In the genomic region with DNA sequence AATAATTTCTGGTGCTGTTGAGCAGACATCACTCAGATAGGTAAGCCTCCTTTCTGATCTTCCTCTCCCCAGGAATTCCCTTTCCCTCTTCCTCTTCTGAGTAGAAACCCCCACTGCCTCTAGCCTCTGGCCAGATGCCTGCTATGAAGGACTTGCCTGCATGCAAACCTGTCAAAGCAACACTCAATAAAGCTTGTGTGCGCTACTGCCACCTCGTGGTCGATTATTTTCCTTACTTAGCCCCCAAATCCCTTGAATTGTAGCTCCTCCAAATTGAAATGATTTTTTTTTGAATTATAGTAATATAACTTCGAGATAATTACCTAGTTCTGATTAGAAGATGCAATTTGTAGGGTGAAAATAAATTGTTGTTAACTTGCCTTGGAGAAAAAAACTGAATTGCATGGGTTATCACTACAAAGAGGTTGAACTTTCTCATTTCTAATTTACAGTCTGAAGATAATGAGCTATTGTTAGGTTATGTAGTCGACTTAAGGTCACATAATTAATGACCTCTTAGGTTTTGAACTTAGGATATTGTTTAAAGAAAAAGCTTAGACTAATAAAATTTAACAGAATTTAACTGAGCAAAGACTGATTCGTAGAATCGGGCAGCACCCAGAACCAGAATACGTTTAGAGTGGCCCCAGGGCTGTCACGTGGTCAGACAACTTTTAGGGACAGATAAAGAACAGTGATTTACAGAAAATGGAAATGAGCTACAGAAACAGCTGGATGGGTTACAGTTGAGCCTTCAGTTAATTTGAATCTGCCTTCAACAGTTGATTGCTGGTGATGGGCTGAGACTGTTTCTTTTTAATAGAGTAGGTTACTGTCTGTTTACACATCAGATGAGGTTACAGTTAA, we compare ENCODE assay signal across 8 cellular contexts.
A peak's percentile ranks its signal among the peaks of the same experiment; 100 is the strongest.
DNase-seq lines count a peak whose midpoint lies in the region; ATAC-seq, FAIRE-seq and TF ChIP-seq lines count a peak whose summit lies in the region.

No MANE protein-coding gene starts in this region.

- H3K9me3 ChIP-seq in mucosa of descending colon (no peaks in the 10 kb centered on the region), tibial artery (no peaks in the 10 kb centered on the region)

- no peak overlapping the region for H3K27ac ChIP-seq in tibial artery

- no peaks in the 10 kb centered on the region for H3K27me3 ChIP-seq in tibial artery

- no peak overlapping the region for H3K4me3 Mint-ChIP-seq in activated CD4-positive, alpha-beta T cell treated with anti-CD3 and anti-CD28 coated beads, Interleukin-2, amount 10 ng/mL, durations not matched to agents 24 days and 14 days

- intact Hi-C loops in activated CD4-positive, alpha-beta T cell treated with anti-CD3 and anti-CD28 coated beads, Interleukin-2, amount 10 ng/mL, durations not matched to agents 24 days and 14 days (cut with micrococcal nuclease), result no loop called here
- intact Hi-C loops in mucosa of descending colon (cut with DNase I, micrococcal nuclease), result no loop called here
- intact Hi-C loops in tibial artery (cut with DNase I; ENCODE audit: low total_unique reads), result no loop called here

- peak; percentile 80 for FAIRE-seq in GM18507 (lab: Jason Lieb, UNC)

- no peak overlapping the region for H3K4me3 ChIP-seq in mucosa of descending colon
- H3K4me3 ChIP-seq in tibial artery, result no peak overlapping the region

- H3K9me3 Mint-ChIP-seq in activated CD4-positive, alpha-beta T cell treated with anti-CD3 and anti-CD28 coated beads, Interleukin-2, amount 10 ng/mL, durations not matched to agents 24 days and 14 days, result no peaks in the 10 kb centered on the region

- no peaks in the 10 kb centered on the region for H3K36me3 Mint-ChIP-seq in activated CD4-positive, alpha-beta T cell treated with anti-CD3 and anti-CD28 coated beads, Interleukin-2, amount 10 ng/mL, durations not matched to agents 24 days and 14 days (ENCODE audit: low read depth)

- H3K4me1 ChIP-seq in mucosa of descending colon (ENCODE audit: low read depth), result no peaks in the 10 kb centered on the region
- H3K4me1 ChIP-seq in tibial artery, result no peaks in the 10 kb centered on the region

- H3K36me3 ChIP-seq in mucosa of descending colon (ENCODE audit: low read depth) (no peaks in the 10 kb centered on the region), tibial artery (no peaks in the 10 kb centered on the region)

- no peak overlapping the region for H3K27ac Mint-ChIP-seq in activated CD4-positive, alpha-beta T cell treated with anti-CD3 and anti-CD28 coated beads, Interleukin-2, amount 10 ng/mL, durations not matched to agents 24 days and 14 days

- no peaks in the 10 kb centered on the region for H3K27me3 Mint-ChIP-seq in activated CD4-positive, alpha-beta T cell treated with anti-CD3 and anti-CD28 coated beads, Interleukin-2, amount 10 ng/mL, durations not matched to agents 24 days and 14 days

- TF ChIP-seq CTCF in AG09319 (IDR thresholded peaks at IDR 0.05; ENCODE audit: low read depth, low read length) (peak; percentile 74), mucosa of descending colon (IDR thresholded peaks at IDR 0.05) (peak; percentile 34), tibial artery (IDR thresholded peaks at IDR 0.05) (peak; percentile 50 to 69)

- DNase-seq in AG09319 (ENCODE audit: extremely low read depth, low read depth) (peak; percentile 22), GM18507 (ENCODE audit: extremely low spot score, insufficient read length, low read depth) (no peak), NCI-H2171 treated with DMSO at 0.1 percent for 48 hours (lab: John Stamatoyannopoulos, UW) (peak; percentile 39), epidermal melanocyte (ENCODE audit: insufficient read length, low spot score) (peak; percentile 32), mucosa of descending colon (peak in 2 of 3 donors; percentile 24 to 77), tibial artery (peak; percentile 24 to 66)
- peak; percentile 77 for DNase-seq in activated CD4-positive, alpha-beta T cell treated with anti-CD3 and anti-CD28 coated beads, Interleukin-2, amount 10 ng/mL, durations not matched to agents 24 days and 14 days

- ATAC-seq in HG02981 (IDR thresholded peaks at IDR 0.05; ENCODE audit: unreplicated experiment) (peak; percentile 83), mucosa of descending colon (peak; percentile 42)

- H3K4me1 Mint-ChIP-seq in activated CD4-positive, alpha-beta T cell treated with anti-CD3 and anti-CD28 coated beads, Interleukin-2, amount 10 ng/mL, durations not matched to agents 24 days and 14 days, result no peaks in the 10 kb centered on the region
